ENCODE assay signal across 13 cellular contexts in genomic region chr22:46617250-46618103, GRCh38. TPM values are rescaled to one million over a fixed set of nuclear protein-coding genes. Genes with fewer than 3 reads are reported as not detected.
A peak's percentile ranks its signal among the peaks of the same experiment; 100 is the strongest.
DNase-seq lines count a peak whose midpoint lies in the region; ATAC-seq, FAIRE-seq and TF ChIP-seq lines count a peak whose summit lies in the region.
"Had no signal": no experiment of that assay in that cellular context is flagged by ENCODE, and none has a peak within 500 bp of the region (broad histone marks: within the 10 kb centered on the region; RNA-seq: fewer than 3 reads in every experiment).

No MANE protein-coding gene starts in this region.

- no peak overlapping the region for H2BK20ac ChIP-seq in H1 (ENCODE audit: low read length)

- CTCF ChIA-PET in H1 (lab: Charles Lee; ENCODE audit: partially characterized antibody), result interaction anchor here (0.6 to 1.4 kb wide), 3 partner anchors 18 to 1912 kb away, joined by 3 to 4 read pairs (median 4); no protein-coding TSS in a partner anchor

- no peak overlapping the region for H3K23ac ChIP-seq in H1 (ENCODE audit: insufficient read length)

- no peak for TF ChIP-seq EP300 in H1 (IDR thresholded peaks at IDR 0.05; ENCODE audit: borderline replicate concordance in 1 of 2, low read depth in 2 of 2, low read length in 2 of 2)

- H3K56ac ChIP-seq in H1 (replicated peaks; ENCODE audit: insufficient read length, low read depth, low read length), result no peak overlapping the region

- peak overlapping the region; percentile 35; the same call in 1 of the 2 replicates for H4K8ac ChIP-seq in H1 (ENCODE audit: extremely low read depth, insufficient read depth, low read length)

- H3K9ac ChIP-seq in H1 (replicated peaks in 1 of 4; ENCODE audit: extremely low read depth in 1 of 4, low read depth in 3 of 4, low read length in 3 of 4) (no peak overlapping the region), kidney (ENCODE audit: low read length in 2 of 2) (no peak overlapping the region)

- no peak overlapping the region for H4K5ac ChIP-seq in H1 (ENCODE audit: insufficient read length, low read depth, low read length)

- no peaks in the 10 kb centered on the region; a peak in 1 of 4 replicates for H3K9me3 ChIP-seq in H1 (ENCODE audit: insufficient read depth in 2 of 2, low read depth in 1 of 2, low read length in 1 of 2)
- no peaks in the 10 kb centered on the region for H3K9me3 ChIP-seq in neutrophil
- peaks cover 3% of the 10 kb centered on the region for H3K9me3 ChIP-seq in WERI-Rb-1 (ENCODE audit: severe bottlenecking)
- no peaks in the 10 kb centered on the region for H3K9me3 ChIP-seq in kidney (ENCODE audit: control insufficient read depth in 1 of 2, low read length in 2 of 2)

- no peak overlapping the region for H2BK5ac ChIP-seq in H1 (ENCODE audit: low read depth, low read length)

- WGBS in H1 (ENCODE audit: extremely low coverage in 1 of 2, insufficient coverage in 1 of 2, insufficient read length in 1 of 2, insufficient replicate concordance in 2 of 2, low coverage in 1 of 2, low lambda C conversion rate in 2 of 2, missing lambda C conversion rate in 1 of 2), 2 experiments, result 85% methylated on average over 20 of the region's 20 CpGs; no CpG with 5 or more reads in 1 of the 2 experiments

- H3K27ac ChIP-seq in H1 (ENCODE audit: low read depth, low read length) (no peak overlapping the region), neutrophil (peak overlapping the region; percentile 83), WERI-Rb-1 (no peak overlapping the region), kidney (ENCODE audit: low read depth in 2 of 2, low read length in 2 of 2) (no peak overlapping the region)

- no peak overlapping the region for H2AK5ac ChIP-seq in H1 (ENCODE audit: low read depth, low read length)

- POLR2A ChIA-PET in H1 (lab: Charles Lee; ENCODE audit: partially characterized antibody), result interaction anchor here (2.0 kb wide), 1 partner anchor 10 kb away, joined by 5 read pairs; no protein-coding TSS in a partner anchor

- H4K20me1 ChIP-seq in H1 (replicated peaks in 1 of 2; ENCODE audit: control insufficient read depth in 1 of 2, insufficient read depth in 2 of 2, low read length in 2 of 2), result no peaks in the 10 kb centered on the region

- H3K4me1 ChIP-seq in H1 (replicated peaks in 1 of 4; ENCODE audit: control insufficient read depth in 3 of 4, insufficient read depth in 4 of 4, low read length in 3 of 4) (peaks cover 0 to 10% (median 2%) of the 10 kb centered on the region in 4 experiments; a peak in 4 of 7 replicates), neutrophil (ENCODE audit: control insufficient read depth in 1 of 2, insufficient read depth in 1 of 2, low read depth in 1 of 2, low read length in 1 of 2) (peaks cover 57 to 63% of the 10 kb centered on the region in 2 experiments), kidney (ENCODE audit: control insufficient read depth in 1 of 2, insufficient read depth in 1 of 2, low read depth in 1 of 2, low read length in 2 of 2) (peaks cover 1 to 33% of the 10 kb centered on the region in 2 donors)

- no peak overlapping the region for H2BK120ac ChIP-seq in H1 (replicated peaks; ENCODE audit: low read depth, low read length)

- no peak for FAIRE-seq in H1 (lab: Jason Lieb, UNC)
- no peak for FAIRE-seq in kidney (lab: Jason Lieb, UNC)

- no peak overlapping the region for H4K91ac ChIP-seq in H1 (replicated peaks; ENCODE audit: insufficient read length, low read length)

- no peak for ATAC-seq in HG03095 (IDR thresholded peaks at IDR 0.05; ENCODE audit: unreplicated experiment)
- ATAC-seq: activated T-cell treated with anti-CD3 and anti-CD28 coated beads, Interleukin-2, amount 50 U/mL, for 72 hours had no signal

- H2BK12ac ChIP-seq in H1 (ENCODE audit: low read depth, low read length), result no peak overlapping the region

- H3K18ac ChIP-seq in H1 (ENCODE audit: extremely low read depth, low read length), result no peak overlapping the region

- no peak for TF ChIP-seq POLR2A in H1 (IDR thresholded peaks at IDR 0.05; ENCODE audit: control extremely low read depth in 1 of 2, low read depth in 2 of 2, low read length in 2 of 2)

- intact Hi-C loops in kidney (cut with DNase I), result no loop called here

- H2BK15ac ChIP-seq in H1 (ENCODE audit: low read length), result no peak overlapping the region

- H3K27me3 ChIP-seq in H1 (replicated peaks in 1 of 4; ENCODE audit: control insufficient read depth in 3 of 4, extremely low read depth in 1 of 4, insufficient read depth in 3 of 4, low read length in 3 of 4), result no peaks in the 10 kb centered on the region
- no peaks in the 10 kb centered on the region for H3K27me3 ChIP-seq in neutrophil
- H3K27me3 ChIP-seq in WERI-Rb-1 (ENCODE audit: insufficient read depth, low read depth, severe bottlenecking), result no peaks in the 10 kb centered on the region

- DNase-seq in AG10803 (ENCODE audit: low read depth) (peak; percentile 16), HK-2 (ENCODE audit: unreplicated experiment) (peak; percentile 18), H1 (ENCODE audit: low read depth in 1 of 2, low spot score in 2 of 2) (no peak), globus pallidus (ENCODE audit: low spot score) (no peak), WERI-Rb-1 (no peak), kidney (no peak)
- DNase-seq: activated CD4-positive, alpha-beta memory T cell treated with anti-CD3 and anti-CD28 coated beads, Interleukin-2, amount 10 ng/mL, durations not matched to agents 7 days and 5 days; activated naive CD8-positive, alpha-beta T cell treated with anti-CD3 and anti-CD28 coated beads, Interleukin-2, amount 10 ng/mL, durations not matched to agents 7 days and 5 days; activated T-cell treated with anti-CD3 and anti-CD28 coated beads, Interleukin-2, amount 50 U/mL, for 72 hours; NCI-H1930; NCI-H526 had no signal

- H3K4ac ChIP-seq in H1 (replicated peaks; ENCODE audit: insufficient read length, low read depth, low read length), result no peak overlapping the region

- no peak overlapping the region for H2AFZ ChIP-seq in H1 (ENCODE audit: low read length)

- H3K79me2 ChIP-seq in H1 (ENCODE audit: control insufficient read depth in 1 of 2, insufficient read depth in 2 of 2, low read length in 2 of 2), result peaks cover 0 to 5% of the 10 kb centered on the region in 2 experiments; a peak in 1 of 4 replicates

- TF ChIP-seq CTCF in AG10803 (conservative IDR thresholded peaks at IDR 0.05; ENCODE audit: low read length) (no peak), H1 (IDR thresholded peaks at IDR 0.05; ENCODE audit: control extremely low read depth in 1 of 3, insufficient read depth in 1 of 3, low read depth in 1 of 3, low read length in 3 of 3) (no peak), neutrophil (IDR thresholded peaks at IDR 0.05) (no peak), WERI-Rb-1 (IDR thresholded peaks at IDR 0.05; ENCODE audit: low read depth, low read length) (no peak), kidney (IDR thresholded peaks at IDR 0.05; ENCODE audit: borderline replicate concordance, extremely low read depth, insufficient read depth) (no peak)

- H3K4me3 ChIP-seq in AG10803 (ENCODE audit: low read length) (no peak overlapping the region), H1 (ENCODE audit: extremely low read depth in 1 of 4, insufficient read depth in 2 of 4, low read depth in 3 of 4, low read length in 4 of 4) (no peak overlapping the region), neutrophil (ENCODE audit: low read depth in 1 of 2, low read length in 1 of 2) (no peak overlapping the region), WERI-Rb-1 (ENCODE audit: low read depth, low read length) (no peak overlapping the region), kidney (ENCODE audit: low read length in 2 of 2) (no peak overlapping the region)

- H3K36me3 ChIP-seq in H1 (ENCODE audit: control insufficient read depth in 2 of 4, insufficient read depth in 4 of 4, low read length in 3 of 4) (no peaks in the 10 kb centered on the region), neutrophil (no peaks in the 10 kb centered on the region), WERI-Rb-1 (no peaks in the 10 kb centered on the region), kidney (ENCODE audit: control insufficient read depth in 1 of 2, insufficient read depth in 2 of 2, low read length in 2 of 2) (no peaks in the 10 kb centered on the region)

- no peaks in the 10 kb centered on the region for H3K79me1 ChIP-seq in H1 (ENCODE audit: low read depth, low read length)

- H3K4me2 ChIP-seq in H1 (ENCODE audit: insufficient read depth in 1 of 2, low read depth in 2 of 2, low read length in 2 of 2), result no peak overlapping the region

- no peaks in the 10 kb centered on the region for H3K23me2 ChIP-seq in H1 (ENCODE audit: low read depth, low read length)

- no peak for TF ChIP-seq RAD21 in H1 (IDR thresholded peaks at IDR 0.05 in 1 of 2, conservative IDR thresholded peaks at IDR 0.05 in 1 of 2; ENCODE audit: low read depth in 2 of 2, low read length in 2 of 2)

- no peak overlapping the region for H3K14ac ChIP-seq in H1 (ENCODE audit: insufficient read length)

TF ChIP-seq in H1, 55 proteins besides CTCF, POLR2A, EP300 and RAD21 (continues in another document):
- TF ChIP-seq KDM4A (IDR thresholded peaks at IDR 0.05; ENCODE audit: low read depth, low read length, severe bottlenecking) (no peak), HDAC6 (IDR thresholded peaks at IDR 0.05; ENCODE audit: low read depth, low read length) (no peak), TBP (IDR thresholded peaks at IDR 0.05; ENCODE audit: low read depth, low read length) (no peak), KDM5A (IDR thresholded peaks at IDR 0.05; ENCODE audit: low read length) (no peak), MAFK (IDR thresholded peaks at IDR 0.05; ENCODE audit: low read depth, low read length) (no peak), GTF2F1 (IDR thresholded peaks at IDR 0.05; ENCODE audit: borderline replicate concordance, low read depth, low read length) (no peak), SIN3A (conservative IDR thresholded peaks at IDR 0.05 in 1 of 2, IDR thresholded peaks at IDR 0.05 in 1 of 2; ENCODE audit: low read depth in 1 of 2, low read length in 2 of 2) (no peak)

RNA-seq across cellular contexts. Expression of gene GRAMD4, which starts 2.7 kb away (rescaled TPM):
- total RNA-seq in H1 (2021; fragmentation: NEBNext Ultra II Directional; extraction: Animal tissue kit (Norgen Biotek cat#: 25700)), result 20.5 and 25.6 TPM in 2 replicates
- polyA plus RNA-seq in H1 (2011; rRNA removed), result 7.9 and 8.6 TPM in 2 replicates
- 9.2 TPM for polyA plus RNA-seq in H1 (2011; cell fraction: cytosol; rRNA removed)
- 18.3 TPM for polyA plus RNA-seq in H1 (2011; cell fraction: nucleus; rRNA removed)
- polyA plus RNA-seq in H1 (2012, experiment 1 of 2), result 14.3 to 23.8 TPM (median 16.0 TPM) in 4 replicates
- 5.4 TPM for polyA plus RNA-seq in H1 (2012, experiment 2 of 2)
- 10.3 TPM for polyA plus RNA-seq in H1 (2013, experiment 1 of 2)
- 9.8 TPM for polyA plus RNA-seq in H1 (2013, experiment 2 of 2)
- 12.8 and 15.9 TPM in 2 replicates for polyA minus RNA-seq in H1 (2011; rRNA and poly(A)+ RNA removed)
- polyA minus RNA-seq in H1 (2011; cell fraction: cytosol; rRNA and poly(A)+ RNA removed), result 8.7 TPM
- polyA minus RNA-seq in H1 (2011; cell fraction: nucleus; rRNA and poly(A)+ RNA removed), result 8.7 TPM
- 58.2 TPM for total RNA-seq in kidney
- polyA plus RNA-seq in kidney (ENCODE audit: insufficient read depth, low read depth, low replicate concordance), result 12.1 TPM

Comparison
In these comparisons a context has a peak if more than half of its experiments do, and no peak if none do; other contexts are left out.
1. DNase-seq: peak in AG10803 (single experiment) and HK-2 (single experiment); none in H1 (0 of 2), globus pallidus (single experiment), WERI-Rb-1 (single experiment) and kidney (single experiment).